In genomic region chr15:59206623-59207183, GRCh38 we compare ENCODE assay signal across 20 cellular contexts. TPM values are rescaled to one million over a fixed set of nuclear protein-coding genes. Genes with fewer than 3 reads are reported as not detected.
A peak's percentile ranks its signal among the peaks of the same experiment; 100 is the strongest.
DNase-seq lines count a peak whose midpoint lies in the region; ATAC-seq, FAIRE-seq and TF ChIP-seq lines count a peak whose summit lies in the region.
"Had no signal": no experiment of that assay in that cellular context is flagged by ENCODE, and none has a peak within 500 bp of the region (broad histone marks: within the 10 kb centered on the region; RNA-seq: fewer than 3 reads in every experiment).

LDHAL6B (plus strand) TSS chr15:59206843; CDS start chr15:59206941, 98 bp downstream.

- no peak within 1 kb of the TSS for H3K9ac ChIP-seq in K562 (ENCODE audit: insufficient read depth in 1 of 2, low read depth in 2 of 2, low read length in 2 of 2)

- peaks cover 9% of the 10 kb centered on the region for H3K4me1 Mint-ChIP-seq in stimulated activated memory B cell treated with anti-CD40 and anti-IgM and Interleukin-4, amounts not matched to agents 10 μg/mL and 1 μg/mL and 100 μg/mL, for 72 hours
- H3K4me1 Mint-ChIP-seq: CD14-positive monocyte, GM23338 had no signal

- BruUV-seq in K562 (replicated peaks; lab: Mats Ljungman, UMichigan), result no TSS peak

- no peak within 1 kb of the TSS for H2AFZ ChIP-seq in K562 (ENCODE audit: low read depth, low read length)
- H2AFZ ChIP-seq: GM23338 had no signal

- no peak for DNase-seq in GM19239 (ENCODE audit: insufficient read length, low spot score)
- peak; percentile 34 for DNase-seq in NCI-H2227 treated with DMSO at 0.1 percent for 48 hours (lab: John Stamatoyannopoulos, UW)
- DNase-seq in K562 (ENCODE audit: extremely low read depth in 1 of 4, low spot score in 3 of 4), result peak in 3 of 4 experiments; percentile 4 to 28 (median 15)
- no peak for DNase-seq in activated T-cell treated with anti-CD3 and anti-CD28 coated beads, Interleukin-2, amount 50 U/mL, for 48 hours
- no peak for DNase-seq in left ventricle myocardium superior
- DNase-seq in NCI-H1092 treated with DMSO at 0.1 percent for 48 hours (lab: John Stamatoyannopoulos, UW), result no peak
- DNase-seq: BE2C; CD8-positive, alpha-beta T cell; COR-L47; DND-41; GDM1; H7 had no signal

- H3K9me3 ChIP-seq in K562 (replicated peaks; ENCODE audit: control insufficient read depth, insufficient read depth, low read depth, low read length), result no peaks in the 10 kb centered on the region
- H3K9me3 ChIP-seq: A549, BE2C had no signal

- TF ChIP-seq RAD21 in K562 (CRISPR knock-in tag; conservative IDR thresholded peaks at IDR 0.05 in 1 of 2, IDR thresholded peaks at IDR 0.05 in 1 of 2), result no peak

- no peak for TF ChIP-seq POLR2A in K562 (conservative IDR thresholded peaks at IDR 0.05)

- no peaks in the 10 kb centered on the region for H3K9me3 Mint-ChIP-seq in stimulated activated memory B cell treated with anti-CD40 and anti-IgM and Interleukin-4, amounts not matched to agents 10 μg/mL and 1 μg/mL and 100 μg/mL, for 72 hours
- H3K9me3 Mint-ChIP-seq: CD8-positive, alpha-beta T cell; GM23338 had no signal

- POLR2A ChIA-PET in K562 (lab: Yijun Ruan, JAX), result no interaction called here

- TF ChIP-seq CTCF in K562 (IDR thresholded peaks at IDR 0.05 in 2 of 3, conservative IDR thresholded peaks at IDR 0.05 in 1 of 3; ENCODE audit: insufficient read depth in 2 of 3, low read depth in 1 of 3, low read length in 3 of 3), result no peak

- H3K4me2 ChIP-seq in K562 (ENCODE audit: insufficient read depth, low read length), result peak within 1 kb of the TSS; percentile 20; the same call in 1 of the 2 replicates
- H3K4me2 ChIP-seq: A549, GM23338 had no signal

- peaks cover 12 to 41% of the 10 kb centered on the region in 2 experiments for H3K27me3 ChIP-seq in K562 (ENCODE audit: control insufficient read depth in 2 of 2, insufficient read depth in 2 of 2, low read length in 2 of 2)
- H3K27me3 ChIP-seq: BE2C had no signal

- H3K4me1 ChIP-seq in K562 (replicated peaks in 1 of 2; ENCODE audit: control insufficient read depth in 2 of 2, insufficient read depth in 2 of 2, low read length in 2 of 2), result peaks cover 0 to 5% of the 10 kb centered on the region in 2 experiments; a peak in 1 of 5 replicates
- H3K4me1 ChIP-seq: A549, BE2C had no signal

- WGBS in K562 (ENCODE audit: insufficient coverage, low coverage, missing lambda C conversion rate), result 18% methylated on average over 29 of the region's 30 CpGs

- H3K4me3 Mint-ChIP-seq in stimulated activated memory B cell treated with anti-CD40 and anti-IgM and Interleukin-4, amounts not matched to agents 10 μg/mL and 1 μg/mL and 100 μg/mL, for 72 hours, result no peak within 1 kb of the TSS
- H3K4me3 Mint-ChIP-seq: CD14-positive monocyte; CD8-positive, alpha-beta T cell; GM23338 had no signal

- no peaks in the 10 kb centered on the region for H3K27me3 Mint-ChIP-seq in stimulated activated memory B cell treated with anti-CD40 and anti-IgM and Interleukin-4, amounts not matched to agents 10 μg/mL and 1 μg/mL and 100 μg/mL, for 72 hours

- no peaks in the 10 kb centered on the region for H3K79me2 ChIP-seq in K562 (ENCODE audit: control insufficient read depth, insufficient read depth, low read length)

- CTCF ChIA-PET in K562 (lab: Yijun Ruan, JAX; ENCODE audit: low intra/inter-chr PET ratio), result no interaction called here

- intact Hi-C loops in K562 (cut with micrococcal nuclease) (no loop called here), left ventricle myocardium superior (cut with micrococcal nuclease) (no loop called here)

- ATAC-seq in K562 (peak; percentile 61; the same call in 1 of the 3 replicates), left ventricle myocardium superior (no peak), GM21619 (IDR thresholded peaks at IDR 0.05; ENCODE audit: unreplicated experiment) (no peak)
- ATAC-seq in stimulated activated memory B cell treated with anti-CD40 and anti-IgM and Interleukin-4, amounts not matched to agents 10 μg/mL and 1 μg/mL and 100 μg/mL, for 72 hours, result no peak
- ATAC-seq: A549; CD8-positive, alpha-beta T cell; GM23338 had no signal

- peaks cover 69% of the 10 kb centered on the region for H3K36me3 Mint-ChIP-seq in stimulated activated memory B cell treated with anti-CD40 and anti-IgM and Interleukin-4, amounts not matched to agents 10 μg/mL and 1 μg/mL and 100 μg/mL, for 72 hours
- H3K36me3 Mint-ChIP-seq: CD8-positive, alpha-beta T cell had no signal

- no peak for TF ChIP-seq EP300 in K562 (IDR thresholded peaks at IDR 0.05; ENCODE audit: low read length)

- FAIRE-seq in GM19239 (lab: Jason Lieb, UNC) (peak; percentile 21), K562 (lab: Jason Lieb, UNC) (no peak)
- FAIRE-seq: A549, GM18507 had no signal

- H3K36me3 ChIP-seq in K562 (ENCODE audit: control insufficient read depth, insufficient read depth, low read length), result no peaks in the 10 kb centered on the region
- H3K36me3 ChIP-seq: BE2C had no signal

- in situ Hi-C loops in K562 (cut with MboI), result no loop called here

- no peaks in the 10 kb centered on the region for H3K9me1 ChIP-seq in K562 (ENCODE audit: control insufficient read depth, insufficient read depth, low read length)

- H4K20me1 ChIP-seq in K562 (replicated peaks; ENCODE audit: control insufficient read depth, insufficient read depth, low read length), result no peaks in the 10 kb centered on the region

- no peak within 1 kb of the TSS for H3K27ac ChIP-seq in K562 (ENCODE audit: extremely low read depth, low read depth, low read length)
- H3K27ac ChIP-seq: HL-60 had no signal

- H3K4me3 ChIP-seq in K562, result no peak within 1 kb of the TSS
- H3K4me3 ChIP-seq: A549, GM23338 had no signal

- H3K27ac Mint-ChIP-seq in stimulated activated memory B cell treated with anti-CD40 and anti-IgM and Interleukin-4, amounts not matched to agents 10 μg/mL and 1 μg/mL and 100 μg/mL, for 72 hours, result peak within 1 kb of the TSS; percentile 10
- H3K27ac Mint-ChIP-seq: CD8-positive, alpha-beta T cell; GM23338 had no signal

TF ChIP-seq in K562, 482 proteins besides CTCF, POLR2A, EP300 and RAD21 (continues in another document):
- TF ChIP-seq YBX1 (IDR thresholded peaks at IDR 0.05), result no peak
- TF ChIP-seq HES1 (IDR thresholded peaks at IDR 0.05; ENCODE audit: low read depth), result no peak
- no peak for TF ChIP-seq ETS2 (tag; IDR thresholded peaks at IDR 0.05; ENCODE audit: borderline replicate concordance, poor library complexity, severe bottlenecking)
- TF ChIP-seq ZNF785 (CRISPR knock-in tag; IDR thresholded peaks at IDR 0.05), result no peak
- peak in 1 of 2 experiments; percentile 45 for TF ChIP-seq E2F6 (IDR thresholded peaks at IDR 0.05; ENCODE audit: borderline replicate concordance in 1 of 2, extremely low read depth in 1 of 2, insufficient read depth in 1 of 2, insufficient read length in 1 of 2, low read depth in 1 of 2, low read length in 1 of 2, poor library complexity in 1 of 2, severe bottlenecking in 1 of 2)

RNA-seq across cellular contexts. Expression of gene LDHAL6B, which starts in this region (rescaled TPM):
- total RNA-seq in K562 (2011; cell fraction: chromatin; rRNA removed; ENCODE audit: low replicate concordance), result not detected in 2 replicates
- not detected in 2 replicates for total RNA-seq in K562 (2011; cell fraction: nucleolus; rRNA removed)
- total RNA-seq in K562 (2011; cell fraction: nucleoplasm; rRNA removed), result not detected in 2 replicates
- total RNA-seq in K562 (2014; rRNA removed) (not detected in 2 replicates), K562 (2014; rRNA removed; fragmentation: Illumina TruSeq; extraction: Trizol) (not detected in 2 replicates), K562 (2015; rRNA removed; fragmentation: Illumina TruSeq; extraction: Trizol) (not detected in 2 replicates), K562 (2021) (not detected in 2 replicates), left ventricle myocardium superior (not detected)
- polyA plus RNA-seq in K562 (2011; rRNA removed) (not detected in 2 replicates), K562 (2014; fragmentation: Illumina TruSeq; extraction: Trizol) (not detected in 2 replicates), K562 (2014; fragmentation: Nextera tagmentation; extraction: Ambion mirVana) (not detected), K562 (2014; rRNA removed) (not detected in 2 replicates)
- polyA plus RNA-seq in K562 (2011; cell fraction: cytosol; rRNA removed), result not detected in 2 replicates
- polyA plus RNA-seq in K562 (2011; cell fraction: nucleus; rRNA removed), result not detected in 2 replicates
- not detected in 2 replicates for polyA plus RNA-seq in K562 (2012)
- not detected in 2 replicates for polyA minus RNA-seq in K562 (2011; rRNA and poly(A)+ RNA removed)
- polyA minus RNA-seq in K562 (2011; cell fraction: cytosol; rRNA and poly(A)+ RNA removed), result not detected in 2 replicates
- polyA minus RNA-seq in K562 (2011; cell fraction: nucleus; rRNA and poly(A)+ RNA removed), result not detected in 2 replicates
- total RNA-seq: CD8-positive, alpha-beta T cell; GM23338; H7 had no signal
- polyA plus RNA-seq: A549, AG04450, CD14-positive monocyte, GM23338 had no signal

Comparison
In these comparisons a context has a peak if more than half of its experiments do, and no peak if none do; other contexts are left out.
1. Peak in DNase-seq, ATAC-seq and H3K4me2 ChIP-seq in K562; RNA of the gene not detected or under 1 TPM.